ENCODE assay signal across 1 cellular context in the genomic region with DNA sequence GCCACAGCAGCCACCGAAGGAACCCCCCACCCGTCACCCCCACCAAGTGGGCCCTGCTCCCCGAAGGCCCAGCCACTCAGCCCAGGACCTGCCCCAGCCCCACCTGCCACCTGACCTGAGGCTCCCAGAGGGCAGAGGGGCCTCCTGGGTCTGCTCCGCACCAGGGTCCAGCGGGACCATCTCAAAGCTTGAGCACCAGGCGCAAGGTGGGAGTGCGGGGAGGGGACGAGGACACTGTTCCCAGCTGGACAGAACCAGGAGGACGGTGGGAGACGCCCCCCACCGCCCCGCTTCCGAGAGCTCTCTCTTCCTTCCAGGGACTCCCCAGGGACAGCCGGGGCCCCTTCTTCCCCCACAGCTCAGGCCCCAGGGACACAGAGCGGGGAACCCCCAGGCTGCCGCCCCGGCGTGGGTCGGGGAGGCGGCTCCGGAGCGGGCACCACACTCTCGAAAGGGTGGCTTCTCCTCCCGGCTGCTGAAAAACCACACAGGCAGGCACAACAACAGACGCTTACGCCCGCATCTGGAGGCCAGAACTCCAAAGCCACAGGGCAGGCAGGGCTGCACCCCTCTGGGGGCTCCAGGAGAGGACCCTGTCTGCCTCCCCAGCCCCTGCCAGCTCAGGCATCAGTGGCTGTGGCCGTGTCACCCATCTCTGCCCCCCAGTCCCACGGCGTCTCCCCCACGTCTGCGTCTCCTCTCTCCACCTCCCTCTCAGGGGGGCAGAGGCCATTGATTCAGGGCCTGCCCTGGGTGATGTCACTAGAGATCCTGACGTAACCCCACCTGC.
TF ChIP-seq lines count a peak whose summit lies in the region.

No MANE protein-coding gene starts in this region.

TF ChIP-seq in HCT116, 20 proteins besides CTCF, POLR2A, EP300 and RAD21:
- TF ChIP-seq CEBPB (IDR thresholded peaks at IDR 0.05; ENCODE audit: low read depth) (no peak), ZNF274 (IDR thresholded peaks at IDR 0.05; ENCODE audit: low read depth, low read length) (no peak), SRF (IDR thresholded peaks at IDR 0.05; ENCODE audit: low read depth) (no peak), EGR1 (IDR thresholded peaks at IDR 0.05; ENCODE audit: low read depth) (no peak), YY1 (IDR thresholded peaks at IDR 0.05; ENCODE audit: extremely low read depth, insufficient replicate concordance, low read depth, low read length) (no peak), TCF7L2 (IDR thresholded peaks at IDR 0.05; ENCODE audit: borderline replicate concordance, extremely low read depth, insufficient read depth, insufficient read length) (no peak), JUND (IDR thresholded peaks at IDR 0.05) (no peak), ELF1 (IDR thresholded peaks at IDR 0.05; ENCODE audit: borderline replicate concordance, low read depth) (no peak), CBX3 (IDR thresholded peaks at IDR 0.05; ENCODE audit: low read depth) (no peak), SIN3A (IDR thresholded peaks at IDR 0.05; ENCODE audit: low read depth) (no peak)
- TF ChIP-seq, protein P1, sequence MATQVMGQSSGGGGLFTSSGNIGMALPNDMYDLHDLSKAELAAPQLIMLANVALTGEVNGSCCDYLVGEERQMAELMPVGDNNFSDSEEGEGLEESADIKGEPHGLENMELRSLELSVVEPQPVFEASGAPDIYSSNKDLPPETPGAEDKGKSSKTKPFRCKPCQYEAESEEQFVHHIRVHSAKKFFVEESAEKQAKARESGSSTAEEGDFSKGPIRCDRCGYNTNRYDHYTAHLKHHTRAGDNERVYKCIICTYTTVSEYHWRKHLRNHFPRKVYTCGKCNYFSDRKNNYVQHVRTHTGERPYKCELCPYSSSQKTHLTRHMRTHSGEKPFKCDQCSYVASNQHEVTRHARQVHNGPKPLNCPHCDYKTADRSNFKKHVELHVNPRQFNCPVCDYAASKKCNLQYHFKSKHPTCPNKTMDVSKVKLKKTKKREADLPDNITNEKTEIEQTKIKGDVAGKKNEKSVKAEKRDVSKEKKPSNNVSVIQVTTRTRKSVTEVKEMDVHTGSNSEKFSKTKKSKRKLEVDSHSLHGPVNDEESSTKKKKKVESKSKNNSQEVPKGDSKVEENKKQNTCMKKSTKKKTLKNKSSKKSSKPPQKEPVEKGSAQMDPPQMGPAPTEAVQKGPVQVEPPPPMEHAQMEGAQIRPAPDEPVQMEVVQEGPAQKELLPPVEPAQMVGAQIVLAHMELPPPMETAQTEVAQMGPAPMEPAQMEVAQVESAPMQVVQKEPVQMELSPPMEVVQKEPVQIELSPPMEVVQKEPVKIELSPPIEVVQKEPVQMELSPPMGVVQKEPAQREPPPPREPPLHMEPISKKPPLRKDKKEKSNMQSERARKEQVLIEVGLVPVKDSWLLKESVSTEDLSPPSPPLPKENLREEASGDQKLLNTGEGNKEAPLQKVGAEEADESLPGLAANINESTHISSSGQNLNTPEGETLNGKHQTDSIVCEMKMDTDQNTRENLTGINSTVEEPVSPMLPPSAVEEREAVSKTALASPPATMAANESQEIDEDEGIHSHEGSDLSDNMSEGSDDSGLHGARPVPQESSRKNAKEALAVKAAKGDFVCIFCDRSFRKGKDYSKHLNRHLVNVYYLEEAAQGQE (IDR thresholded peaks at IDR 0.05; ENCODE audit: low read depth), result no peak
- TF ChIP-seq, protein P2, sequence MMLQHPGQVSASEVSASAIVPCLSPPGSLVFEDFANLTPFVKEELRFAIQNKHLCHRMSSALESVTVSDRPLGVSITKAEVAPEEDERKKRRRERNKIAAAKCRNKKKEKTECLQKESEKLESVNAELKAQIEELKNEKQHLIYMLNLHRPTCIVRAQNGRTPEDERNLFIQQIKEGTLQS (IDR thresholded peaks at IDR 0.05), result no peak
